Comparison of ENCODE assay signal across 19 cellular contexts in genomic region chr10:21943633-21944265, GRCh38. TPM values are rescaled to one million over a fixed set of nuclear protein-coding genes. Genes with fewer than 3 reads are reported as not detected.
DNase-seq lines count a peak whose midpoint lies in the region; FAIRE-seq and TF ChIP-seq lines count a peak whose summit lies in the region.
"Had no signal": no experiment of that assay in that cellular context is flagged by ENCODE, and none has a peak within 500 bp of the region (broad histone marks: within the 10 kb centered on the region; RNA-seq: fewer than 3 reads in every experiment).

No MANE protein-coding gene starts in this region.

- CTCF ChIA-PET in GM10248 (lab: Yijun Ruan, JAX) = interaction anchor here (0.6 to 2.0 kb wide), 6 partner anchors 10 to 450 kb away, joined by 3 to 6 read pairs (median 4); no protein-coding TSS in a partner anchor

- no peak overlapping the region for H3K4me3 Mint-ChIP-seq in neural progenitor cell
- H3K4me3 Mint-ChIP-seq: activated CD4-positive, alpha-beta T cell treated with anti-CD3 and anti-CD28 coated beads, Interleukin-2, amount 10 ng/mL, durations not matched to agents 24 days and 14 days; activated naive CD8-positive, alpha-beta T cell treated with anti-CD3 and anti-CD28 coated beads, Interleukin-2, amount 10 ng/mL, durations not matched to agents 7 days and 5 days; activated T-cell treated with anti-CD3 and anti-CD28 coated beads, Interleukin-2, amount 50 U/mL, for 4 hours; immature natural killer cell; stimulated activated effector memory CD8-positive, alpha-beta T cell treated with anti-CD3 and anti-CD28 coated beads, Interleukin-12 subunit alpha, Interleukin-12 subunit beta, amount 100 ng/mL, for 72 hours; T-helper 2 cell treated with Interferon-gamma antibody and Interleukin-4, amounts not matched to agents 5 μg/mL and 100 μg/mL, for 36 hours had no signal

- TF ChIP-seq CTCF in WERI-Rb-1 (IDR thresholded peaks at IDR 0.05; ENCODE audit: low read depth, low read length) = no peak
- no peak for TF ChIP-seq CTCF in GM10248 (IDR thresholded peaks at IDR 0.05; ENCODE audit: control extremely low read depth, extremely low read depth, low read depth, missing control alignments)
- no peak for TF ChIP-seq CTCF in neural progenitor cell (IDR thresholded peaks at IDR 0.05)

- H3K9ac ChIP-seq in neural progenitor cell (no peak overlapping the region), Karpas-422 (ENCODE audit: low read length) (no peak overlapping the region)

- H3K9me2 ChIP-seq in Karpas-422 (replicated peaks; ENCODE audit: insufficient read depth, low read length) = no peaks in the 10 kb centered on the region

- H2AFZ ChIP-seq in neural progenitor cell (replicated peaks) (no peak overlapping the region), Karpas-422 (ENCODE audit: low read length) (no peak overlapping the region)

- peaks cover 11% of the 10 kb centered on the region for H3K4me1 Mint-ChIP-seq in neural progenitor cell

- no peaks in the 10 kb centered on the region for H3K4me1 ChIP-seq in neural progenitor cell
- no peaks in the 10 kb centered on the region for H3K4me1 ChIP-seq in Karpas-422 (ENCODE audit: low read length)

- H3K27ac ChIP-seq in WERI-Rb-1 (no peak overlapping the region), neural progenitor cell (no peak overlapping the region), Karpas-422 (ENCODE audit: low read length) (no peak overlapping the region)
- H3K27ac ChIP-seq: upper lobe of left lung had no signal

- H3K27me3 Mint-ChIP-seq in neural progenitor cell (ENCODE audit: insufficient read depth, low read depth) = no peaks in the 10 kb centered on the region
- H3K27me3 Mint-ChIP-seq: activated CD4-positive, alpha-beta T cell treated with anti-CD3 and anti-CD28 coated beads, Interleukin-2, amount 10 ng/mL, durations not matched to agents 24 days and 14 days; activated naive CD8-positive, alpha-beta T cell treated with anti-CD3 and anti-CD28 coated beads, Interleukin-2, amount 10 ng/mL, durations not matched to agents 7 days and 5 days had no signal

- peaks cover 3% of the 10 kb centered on the region for H3K9me3 Mint-ChIP-seq in neural progenitor cell
- H3K9me3 Mint-ChIP-seq: activated CD4-positive, alpha-beta T cell treated with anti-CD3 and anti-CD28 coated beads, Interleukin-2, amount 10 ng/mL, durations not matched to agents 24 days and 14 days; activated naive CD8-positive, alpha-beta T cell treated with anti-CD3 and anti-CD28 coated beads, Interleukin-2, amount 10 ng/mL, durations not matched to agents 7 days and 5 days; activated T-cell treated with anti-CD3 and anti-CD28 coated beads, Interleukin-2, amount 50 U/mL, for 4 hours; immature natural killer cell; stimulated activated effector memory CD8-positive, alpha-beta T cell treated with anti-CD3 and anti-CD28 coated beads, Interleukin-12 subunit alpha, Interleukin-12 subunit beta, amount 100 ng/mL, for 72 hours; T-helper 2 cell treated with Interferon-gamma antibody and Interleukin-4, amounts not matched to agents 5 μg/mL and 100 μg/mL, for 36 hours had no signal

- H3K36me3 ChIP-seq in WERI-Rb-1 (no peaks in the 10 kb centered on the region), neural progenitor cell (no peaks in the 10 kb centered on the region), Karpas-422 (ENCODE audit: insufficient read depth, low read length) (no peaks in the 10 kb centered on the region)
- H3K36me3 ChIP-seq: upper lobe of left lung had no signal

- H3K36me3 Mint-ChIP-seq in neural progenitor cell = peaks cover 5% of the 10 kb centered on the region
- H3K36me3 Mint-ChIP-seq: stimulated activated effector memory CD8-positive, alpha-beta T cell treated with anti-CD3 and anti-CD28 coated beads, Interleukin-12 subunit alpha, Interleukin-12 subunit beta, amount 100 ng/mL, for 72 hours had no signal

- DNase-seq in AML-193 (lab: John Stamatoyannopoulos, UW) (peak; percentile 75 to 81), H4 (ENCODE audit: low spot score) (peak; percentile 35), RCC 7860 (ENCODE audit: low spot score) (no peak), fibroblast of peridontal ligament (ENCODE audit: extremely low read depth) (peak; percentile 47), WERI-Rb-1 (no peak), GM10248 (ENCODE audit: extremely low spot score) (no peak), neural progenitor cell (ENCODE audit: low spot score) (no peak), Karpas-422 (no peak)
- DNase-seq: activated CD4-positive, alpha-beta T cell treated with anti-CD3 and anti-CD28 coated beads, Interleukin-2, amount 10 ng/mL, durations not matched to agents 24 days and 14 days; activated naive CD8-positive, alpha-beta T cell treated with anti-CD3 and anti-CD28 coated beads, Interleukin-2, amount 10 ng/mL, durations not matched to agents 7 days and 5 days; activated T-cell treated with anti-CD3 and anti-CD28 coated beads, Interleukin-2, amount 50 U/mL, for 4 hours; central memory CD4-positive, alpha-beta T cell; DMS79 treated with DMSO at 0.1 percent for 48 hours; immature natural killer cell; NCI-H2029; NCI-H524 treated with DMSO at 0.1 percent for 48 hours; upper lobe of left lung had no signal

- no peak overlapping the region for H3K4me2 ChIP-seq in neural progenitor cell
- H3K4me2 ChIP-seq in Karpas-422 (ENCODE audit: low read depth, low read length, poor library complexity, severe bottlenecking) = no peak overlapping the region

- POLR2A ChIA-PET in GM10248 (lab: Yijun Ruan, JAX) = no interaction called here

- no peaks in the 10 kb centered on the region for H3F3A ChIP-seq in neural progenitor cell (ENCODE audit: low read depth)

- H3K9me3 ChIP-seq in WERI-Rb-1 (ENCODE audit: severe bottlenecking) (no peaks in the 10 kb centered on the region), neural progenitor cell (ENCODE audit: low read depth) (no peaks in the 10 kb centered on the region), Karpas-422 (ENCODE audit: low read length) (no peaks in the 10 kb centered on the region)
- H3K9me3 ChIP-seq: upper lobe of left lung had no signal

- H3K27me3 ChIP-seq in WERI-Rb-1 (ENCODE audit: insufficient read depth, low read depth, severe bottlenecking) = no peaks in the 10 kb centered on the region
- no peaks in the 10 kb centered on the region for H3K27me3 ChIP-seq in neural progenitor cell
- no peaks in the 10 kb centered on the region for H3K27me3 ChIP-seq in Karpas-422 (ENCODE audit: low read length)
- H3K27me3 ChIP-seq: upper lobe of left lung had no signal

- H3K79me2 ChIP-seq in neural progenitor cell (ENCODE audit: low read depth) (no peaks in the 10 kb centered on the region), Karpas-422 (ENCODE audit: low read length) (no peaks in the 10 kb centered on the region)

- H3K27ac Mint-ChIP-seq in neural progenitor cell = no peak overlapping the region
- H3K27ac Mint-ChIP-seq: activated CD4-positive, alpha-beta T cell treated with anti-CD3 and anti-CD28 coated beads, Interleukin-2, amount 10 ng/mL, durations not matched to agents 24 days and 14 days; activated naive CD8-positive, alpha-beta T cell treated with anti-CD3 and anti-CD28 coated beads, Interleukin-2, amount 10 ng/mL, durations not matched to agents 7 days and 5 days; stimulated activated effector memory CD8-positive, alpha-beta T cell treated with anti-CD3 and anti-CD28 coated beads, Interleukin-12 subunit alpha, Interleukin-12 subunit beta, amount 100 ng/mL, for 72 hours; T-helper 2 cell treated with Interferon-gamma antibody and Interleukin-4, amounts not matched to agents 5 μg/mL and 100 μg/mL, for 36 hours had no signal

- H4K20me1 ChIP-seq in neural progenitor cell (ENCODE audit: low read depth) (no peaks in the 10 kb centered on the region), Karpas-422 (ENCODE audit: insufficient read depth, low read depth, low read length) (no peaks in the 10 kb centered on the region)

- peak; percentile 7 for FAIRE-seq in RCC 7860 (lab: Jason Lieb, UNC)

- H3K4me3 ChIP-seq in WERI-Rb-1 (ENCODE audit: low read depth, low read length) (no peak overlapping the region), neural progenitor cell (no peak overlapping the region), Karpas-422 (ENCODE audit: low read length) (no peak overlapping the region)
- H3K4me3 ChIP-seq: upper lobe of left lung had no signal

RNA-seq across cellular contexts. Expression of gene DNAJC1, which starts 59.8 kb away (rescaled TPM):
- 11.4 and 13.2 TPM in 2 replicates for total RNA-seq in H4 (2014; rRNA removed; shearing (Covaris generic))
- total RNA-seq in neural progenitor cell (ENCODE audit: low replicate concordance) = 24.9 and 55.3 TPM in 2 replicates
- 3.2 and 4.4 TPM in 2 replicates for total RNA-seq in Karpas-422 (2014; rRNA removed; shearing (Covaris generic); ENCODE audit: low replicate concordance)

Comparison
In these comparisons a context has a peak if more than half of its experiments do, and no peak if none do; other contexts are left out.
1. DNase-seq: peak in AML-193 (2 of 2), H4 (single experiment) and fibroblast of peridontal ligament (single experiment); none in RCC 7860 (single experiment), WERI-Rb-1 (single experiment), GM10248 (single experiment), neural progenitor cell (single experiment) and Karpas-422 (single experiment).